ENCODE assay signal across 1 cellular context in genomic region chr15:50148362-50148963, GRCh38.
TF ChIP-seq lines count a peak whose summit lies in the region.

No MANE protein-coding gene starts in this region.

TF ChIP-seq in HepG2, 621 proteins besides CTCF, POLR2A, EP300 and RAD21:
- TF ChIP-seq ZUFSP (CRISPR knock-in tag; IDR thresholded peaks at IDR 0.05; ENCODE audit: borderline replicate concordance) = no peak
- TF ChIP-seq RBM39 (IDR thresholded peaks at IDR 0.05; ENCODE audit: low read depth, low read length, poor library complexity, severe bottlenecking) = no peak
- TF ChIP-seq STAG1 (CRISPR knock-in tag; IDR thresholded peaks at IDR 0.05) = peak; percentile 88
- 0 out of 2 replicates have a peak, but pooled peaks have one; percentile 28 for TF ChIP-seq TFDP1 (CRISPR knock-in tag; IDR thresholded peaks at IDR 0.05; ENCODE audit: borderline replicate concordance)
- TF ChIP-seq SMC3 (IDR thresholded peaks at IDR 0.05; ENCODE audit: low read length) = peak; percentile 80
- peak; percentile 77 for TF ChIP-seq TEAD3 (CRISPR knock-in tag; optimal IDR thresholded peaks at IDR 0.05; ENCODE audit: borderline replicate concordance)
- no peak for TF ChIP-seq MATR3 (CRISPR knock-in tag; IDR thresholded peaks at IDR 0.05)
- TF ChIP-seq MIXL1 (CRISPR knock-in tag; IDR thresholded peaks at IDR 0.05) = 0 out of 2 replicates have a peak, but pooled peaks have one; percentile 32
- TF ChIP-seq LBX2 (CRISPR knock-in tag; IDR thresholded peaks at IDR 0.05; ENCODE audit: borderline replicate concordance) = no peak
- no peak for TF ChIP-seq ZMAT5 (CRISPR knock-in tag; IDR thresholded peaks at IDR 0.05; ENCODE audit: borderline replicate concordance, low read depth)
